In genomic region chr1:28046716-28047115, GRCh38 we compare ENCODE assay signal across 21 cellular contexts.
"Had no signal": no experiment of that assay in that cellular context is flagged by ENCODE, and none has a peak within 500 bp of the region (broad histone marks: within the 10 kb centered on the region; RNA-seq: fewer than 3 reads in every experiment).

No MANE protein-coding gene starts in this region.

- ATAC-seq: gastrocnemius medialis; left lung; lower lobe of right lung; natural killer cell; pancreas; right cardiac atrium; stimulated activated naive CD8-positive, alpha-beta T cell treated with anti-CD3 and anti-CD28 coated beads, Interleukin-15, amount 100 ng/mL, for 72 hours had no signal

- H3K9ac ChIP-seq: neural progenitor cell had no signal

- H3K4me3 Mint-ChIP-seq: memory B cell; mesothelial cell of epicardium; natural killer cell; neural progenitor cell; stimulated activated naive CD8-positive, alpha-beta T cell treated with anti-CD3 and anti-CD28 coated beads, Interleukin-15, amount 100 ng/mL, for 72 hours had no signal

- H3K27ac ChIP-seq: colonic mucosa, epithelial cell of prostate, esophagus muscularis mucosa, gastrocnemius medialis, lower lobe of right lung, neural progenitor cell, pancreas, thoracic aorta had no signal

- H3K36me3 Mint-ChIP-seq: natural killer cell had no signal

- H3K27ac Mint-ChIP-seq: memory B cell; mesothelial cell of epicardium; neural progenitor cell; progenitor cell of endocrine pancreas; stimulated activated naive CD8-positive, alpha-beta T cell treated with anti-CD3 and anti-CD28 coated beads, Interleukin-15, amount 100 ng/mL, for 72 hours had no signal

- DNase-seq: colonic mucosa; dermis blood vessel endothelial cell; gastrocnemius medialis; glutamatergic neuron; left lung; lower lobe of right lung; natural killer cell; occipital lobe; pancreas; right cardiac atrium; stimulated activated CD4-positive, alpha-beta T cell treated with anti-CD3 and anti-CD28 coated beads, Interleukin-2, amount 100 ng/mL, for 48 hours; stimulated activated naive CD8-positive, alpha-beta T cell treated with anti-CD3 and anti-CD28 coated beads, Interleukin-15, amount 100 ng/mL, for 72 hours; trophoblast cell had no signal

- H3K36me3 ChIP-seq: colonic mucosa had no signal

- H3K4me3 ChIP-seq: colonic mucosa, esophagus muscularis mucosa, gastrocnemius medialis, left lung, lower lobe of right lung, neural progenitor cell, pancreas, smooth muscle cell, thoracic aorta had no signal

- H3K9me3 Mint-ChIP-seq: memory B cell; mesothelial cell of epicardium; natural killer cell; neural progenitor cell; stimulated activated naive CD8-positive, alpha-beta T cell treated with anti-CD3 and anti-CD28 coated beads, Interleukin-15, amount 100 ng/mL, for 72 hours had no signal

- H3K9me3 ChIP-seq: colonic mucosa, esophagus muscularis mucosa, gastrocnemius medialis, left lung, lower lobe of right lung, pancreas, thoracic aorta had no signal

- H3K27me3 Mint-ChIP-seq: memory B cell; progenitor cell of endocrine pancreas; stimulated activated naive CD8-positive, alpha-beta T cell treated with anti-CD3 and anti-CD28 coated beads, Interleukin-15, amount 100 ng/mL, for 72 hours had no signal

- H3K27me3 ChIP-seq: colonic mucosa, esophagus muscularis mucosa, gastrocnemius medialis, left lung, neural progenitor cell, pancreas had no signal

- H3K4me1 ChIP-seq: colonic mucosa, esophagus muscularis mucosa, gastrocnemius medialis, lower lobe of right lung, neural progenitor cell, pancreas had no signal

- H3K4me1 Mint-ChIP-seq: mesothelial cell of epicardium; neural progenitor cell; stimulated activated naive CD8-positive, alpha-beta T cell treated with anti-CD3 and anti-CD28 coated beads, Interleukin-15, amount 100 ng/mL, for 72 hours had no signal
